1 cellular context compared by ENCODE assay signal in the genomic region with DNA sequence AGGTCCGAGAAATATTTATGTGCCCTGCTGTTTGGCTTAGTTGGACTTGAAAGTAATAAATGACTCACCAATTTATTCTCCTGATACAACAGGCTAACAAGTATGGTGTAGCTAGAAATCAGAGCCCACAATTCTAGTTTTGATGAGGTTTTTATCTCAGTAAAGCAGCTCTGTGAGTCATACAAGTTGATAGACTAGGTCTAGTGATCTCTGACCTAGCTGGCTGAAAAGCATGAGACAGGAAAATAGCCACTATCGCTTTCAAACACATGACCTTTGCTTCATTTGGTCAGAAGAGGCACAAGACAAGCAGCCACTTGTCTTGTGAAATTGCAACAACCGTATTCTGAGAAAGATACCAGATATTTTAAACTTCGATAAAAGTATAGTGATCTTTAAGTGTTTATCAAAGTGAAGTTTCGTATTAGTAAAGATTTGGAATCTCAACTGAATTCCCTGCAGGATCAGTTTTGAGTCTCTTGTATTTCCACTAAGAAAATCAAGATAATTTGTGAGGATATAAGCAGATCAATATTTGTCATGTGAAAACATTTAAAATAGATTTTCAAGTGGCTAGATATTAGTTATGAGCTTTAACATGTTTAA.
TF ChIP-seq lines count a peak whose summit lies in the region.

No MANE protein-coding gene starts in this region.

TF ChIP-seq in HepG2, 621 proteins besides CTCF, POLR2A, EP300 and RAD21 (continued from another document and continues in another):
- TF ChIP-seq ZNF513 (CRISPR knock-in tag; conservative IDR thresholded peaks at IDR 0.05) (no peak), MEIS2 (CRISPR knock-in tag; IDR thresholded peaks at IDR 0.05) (no peak), ZBTB49 (CRISPR knock-in tag; IDR thresholded peaks at IDR 0.05; ENCODE audit: borderline replicate concordance) (no peak), SP2 (CRISPR knock-in tag; IDR thresholded peaks at IDR 0.05) (no peak), SYNCRIP (IDR thresholded peaks at IDR 0.05; ENCODE audit: insufficient read depth, low read depth, low read length) (no peak), TOPORS (CRISPR knock-in tag; IDR thresholded peaks at IDR 0.05) (no peak), ZNF230 (CRISPR knock-in tag; IDR thresholded peaks at IDR 0.05) (no peak), ZNF557 (CRISPR knock-in tag; IDR thresholded peaks at IDR 0.05) (no peak), ZFP36L2 (CRISPR knock-in tag; IDR thresholded peaks at IDR 0.05) (no peak), ZFP90 (CRISPR knock-in tag; IDR thresholded peaks at IDR 0.05; ENCODE audit: borderline replicate concordance) (no peak), PLSCR1 (CRISPR knock-in tag; IDR thresholded peaks at IDR 0.05; ENCODE audit: borderline replicate concordance) (no peak), RNF2 (conservative IDR thresholded peaks at IDR 0.05; ENCODE audit: low read depth) (no peak), ZNF329 (CRISPR knock-in tag; IDR thresholded peaks at IDR 0.05; ENCODE audit: low read depth) (no peak), RBFOX2 (IDR thresholded peaks at IDR 0.05; ENCODE audit: low read depth, low read length) (no peak), MAFK (conservative IDR thresholded peaks at IDR 0.05 in 1 of 2, IDR thresholded peaks at IDR 0.05 in 1 of 2; ENCODE audit: low read length in 2 of 2) (no peak), TOE1 (CRISPR knock-in tag; IDR thresholded peaks at IDR 0.05) (no peak), ZNF713 (CRISPR knock-in tag; IDR thresholded peaks at IDR 0.05) (no peak), ZNF343 (CRISPR knock-in tag; IDR thresholded peaks at IDR 0.05) (no peak), ZNF562 (CRISPR knock-in tag; IDR thresholded peaks at IDR 0.05; ENCODE audit: borderline replicate concordance) (no peak), AGO2 (optimal IDR thresholded peaks at IDR 0.05; ENCODE audit: low read depth, low read length) (no peak), SALL2 (CRISPR knock-in tag; IDR thresholded peaks at IDR 0.05) (no peak), ZNF18 (CRISPR knock-in tag; IDR thresholded peaks at IDR 0.05; ENCODE audit: insufficient replicate concordance) (no peak), FOXA3 (CRISPR knock-in tag; IDR thresholded peaks at IDR 0.05) (peak; percentile 65), CEBPZ (IDR thresholded peaks at IDR 0.05; ENCODE audit: low read length) (no peak), ASH2L (IDR thresholded peaks at IDR 0.05; ENCODE audit: insufficient read length, low read depth, low read length) (peak; percentile 62), HCFC1 (IDR thresholded peaks at IDR 0.05; ENCODE audit: low read depth, low read length) (no peak), ZNF292 (CRISPR knock-in tag; IDR thresholded peaks at IDR 0.05; ENCODE audit: borderline replicate concordance, low read depth) (no peak), MXD4 (CRISPR knock-in tag; IDR thresholded peaks at IDR 0.05) (no peak), ZNF124 (CRISPR knock-in tag; IDR thresholded peaks at IDR 0.05) (no peak), NBN (conservative IDR thresholded peaks at IDR 0.05) (no peak), ZNF841 (CRISPR knock-in tag; IDR thresholded peaks at IDR 0.05; ENCODE audit: borderline replicate concordance) (no peak), ZNF12 (CRISPR knock-in tag; IDR thresholded peaks at IDR 0.05) (0 out of 2 replicates have a peak, but pooled peaks have one; percentile 9), ZNF383 (CRISPR knock-in tag; IDR thresholded peaks at IDR 0.05; ENCODE audit: borderline replicate concordance) (no peak), MLX (CRISPR knock-in tag; IDR thresholded peaks at IDR 0.05) (0 out of 2 replicates have a peak, but pooled peaks have one; percentile 41), ZFY (CRISPR knock-in tag; IDR thresholded peaks at IDR 0.05) (no peak), ZNF251 (CRISPR knock-in tag; IDR thresholded peaks at IDR 0.05) (no peak), ZNF616 (CRISPR knock-in tag; IDR thresholded peaks at IDR 0.05; ENCODE audit: low read depth) (no peak), MTERF4 (CRISPR knock-in tag; IDR thresholded peaks at IDR 0.05) (no peak), RAD51 (IDR thresholded peaks at IDR 0.05; ENCODE audit: borderline replicate concordance) (no peak)
- TF ChIP-seq, protein P1, sequence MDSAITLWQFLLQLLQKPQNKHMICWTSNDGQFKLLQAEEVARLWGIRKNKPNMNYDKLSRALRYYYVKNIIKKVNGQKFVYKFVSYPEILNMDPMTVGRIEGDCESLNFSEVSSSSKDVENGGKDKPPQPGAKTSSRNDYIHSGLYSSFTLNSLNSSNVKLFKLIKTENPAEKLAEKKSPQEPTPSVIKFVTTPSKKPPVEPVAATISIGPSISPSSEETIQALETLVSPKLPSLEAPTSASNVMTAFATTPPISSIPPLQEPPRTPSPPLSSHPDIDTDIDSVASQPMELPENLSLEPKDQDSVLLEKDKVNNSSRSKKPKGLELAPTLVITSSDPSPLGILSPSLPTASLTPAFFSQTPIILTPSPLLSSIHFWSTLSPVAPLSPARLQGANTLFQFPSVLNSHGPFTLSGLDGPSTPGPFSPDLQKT (CRISPR knock-in tag; IDR thresholded peaks at IDR 0.05; ENCODE audit: borderline replicate concordance): no peak
- TF ChIP-seq, protein P2, sequence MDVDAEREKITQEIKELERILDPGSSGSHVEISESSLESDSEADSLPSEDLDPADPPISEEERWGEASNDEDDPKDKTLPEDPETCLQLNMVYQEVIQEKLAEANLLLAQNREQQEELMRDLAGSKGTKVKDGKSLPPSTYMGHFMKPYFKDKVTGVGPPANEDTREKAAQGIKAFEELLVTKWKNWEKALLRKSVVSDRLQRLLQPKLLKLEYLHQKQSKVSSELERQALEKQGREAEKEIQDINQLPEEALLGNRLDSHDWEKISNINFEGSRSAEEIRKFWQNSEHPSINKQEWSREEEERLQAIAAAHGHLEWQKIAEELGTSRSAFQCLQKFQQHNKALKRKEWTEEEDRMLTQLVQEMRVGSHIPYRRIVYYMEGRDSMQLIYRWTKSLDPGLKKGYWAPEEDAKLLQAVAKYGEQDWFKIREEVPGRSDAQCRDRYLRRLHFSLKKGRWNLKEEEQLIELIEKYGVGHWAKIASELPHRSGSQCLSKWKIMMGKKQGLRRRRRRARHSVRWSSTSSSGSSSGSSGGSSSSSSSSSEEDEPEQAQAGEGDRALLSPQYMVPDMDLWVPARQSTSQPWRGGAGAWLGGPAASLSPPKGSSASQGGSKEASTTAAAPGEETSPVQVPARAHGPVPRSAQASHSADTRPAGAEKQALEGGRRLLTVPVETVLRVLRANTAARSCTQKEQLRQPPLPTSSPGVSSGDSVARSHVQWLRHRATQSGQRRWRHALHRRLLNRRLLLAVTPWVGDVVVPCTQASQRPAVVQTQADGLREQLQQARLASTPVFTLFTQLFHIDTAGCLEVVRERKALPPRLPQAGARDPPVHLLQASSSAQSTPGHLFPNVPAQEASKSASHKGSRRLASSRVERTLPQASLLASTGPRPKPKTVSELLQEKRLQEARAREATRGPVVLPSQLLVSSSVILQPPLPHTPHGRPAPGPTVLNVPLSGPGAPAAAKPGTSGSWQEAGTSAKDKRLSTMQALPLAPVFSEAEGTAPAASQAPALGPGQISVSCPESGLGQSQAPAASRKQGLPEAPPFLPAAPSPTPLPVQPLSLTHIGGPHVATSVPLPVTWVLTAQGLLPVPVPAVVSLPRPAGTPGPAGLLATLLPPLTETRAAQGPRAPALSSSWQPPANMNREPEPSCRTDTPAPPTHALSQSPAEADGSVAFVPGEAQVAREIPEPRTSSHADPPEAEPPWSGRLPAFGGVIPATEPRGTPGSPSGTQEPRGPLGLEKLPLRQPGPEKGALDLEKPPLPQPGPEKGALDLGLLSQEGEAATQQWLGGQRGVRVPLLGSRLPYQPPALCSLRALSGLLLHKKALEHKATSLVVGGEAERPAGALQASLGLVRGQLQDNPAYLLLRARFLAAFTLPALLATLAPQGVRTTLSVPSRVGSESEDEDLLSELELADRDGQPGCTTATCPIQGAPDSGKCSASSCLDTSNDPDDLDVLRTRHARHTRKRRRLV (CRISPR knock-in tag; IDR thresholded peaks at IDR 0.05): no peak
- TF ChIP-seq, protein P3, sequence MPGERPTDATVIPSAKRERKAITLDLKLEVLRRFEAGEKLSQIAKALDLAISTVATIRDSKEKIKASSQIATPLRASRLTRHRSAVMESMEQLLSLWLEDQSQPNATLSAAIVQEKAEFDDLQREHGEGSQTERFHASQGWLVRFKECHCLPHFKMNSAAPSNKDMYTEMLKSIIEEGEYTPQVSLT (CRISPR knock-in tag; IDR thresholded peaks at IDR 0.05; ENCODE audit: borderline replicate concordance, low read depth): no peak
